ENCODE assay signal across 16 cellular contexts in the genomic region with DNA sequence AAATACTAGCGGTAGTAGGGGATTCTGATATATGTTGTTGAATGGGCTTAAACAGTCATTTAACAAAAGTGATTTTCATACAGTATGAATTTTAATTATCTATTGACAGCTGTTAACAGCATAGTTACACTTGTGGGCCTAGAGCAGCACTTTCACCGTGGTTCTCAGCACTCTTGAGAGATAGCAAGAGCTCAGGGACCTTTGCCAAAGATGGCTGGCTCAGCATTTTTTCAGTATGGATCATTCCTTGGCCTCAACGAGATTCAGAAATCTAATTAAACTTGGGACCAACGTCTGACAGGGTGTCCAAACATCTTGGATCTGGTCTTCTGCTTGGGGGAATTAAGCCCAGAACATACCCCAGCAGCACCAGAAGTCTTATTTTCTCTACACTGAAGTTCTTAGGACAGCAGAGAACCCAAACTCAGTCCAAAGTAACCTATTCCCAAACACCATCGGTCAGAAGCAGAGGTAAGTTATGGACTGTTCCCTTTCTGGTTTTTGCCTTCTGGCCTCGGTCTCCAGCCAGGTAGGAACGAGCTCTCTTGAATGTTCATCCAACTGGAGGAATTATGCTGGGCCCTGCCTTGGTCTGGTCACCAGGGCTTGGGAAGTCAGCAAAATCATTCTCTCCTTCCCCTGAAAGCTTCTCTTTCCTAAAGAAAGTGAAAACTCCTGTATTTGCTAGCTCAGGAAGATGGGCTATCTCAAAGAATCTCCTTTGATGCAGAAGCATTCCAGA. TPM values are rescaled to one million over a fixed set of nuclear protein-coding genes. Genes with fewer than 3 reads are reported as not detected.
DNase-seq lines count a peak whose midpoint lies in the region; ATAC-seq and TF ChIP-seq lines count a peak whose summit lies in the region.
"Had no signal": no experiment of that assay in that cellular context is flagged by ENCODE, and none has a peak within 500 bp of the region (broad histone marks: within the 10 kb centered on the region; RNA-seq: fewer than 3 reads in every experiment).

No MANE protein-coding gene starts in this region.

- H3K9me3 Mint-ChIP-seq in CD4-positive, alpha-beta T cell = no peaks in the 10 kb centered on the region
- H3K9me3 Mint-ChIP-seq in H9 = no peaks in the 10 kb centered on the region
- H3K9me3 Mint-ChIP-seq: activated B cell treated with CpG ODN at 0.5 μM for 24 hours had no signal

- ATAC-seq in CD4-positive, alpha-beta T cell (ENCODE audit: poor library complexity) = no peak
- no peak for ATAC-seq in HG03571 (IDR thresholded peaks at IDR 0.05; ENCODE audit: unreplicated experiment)
- ATAC-seq: lower lobe of right lung had no signal

- H3K23me2 ChIP-seq in H9 (ENCODE audit: insufficient read length, low read depth, low read length, poor library complexity, severe bottlenecking) = no peaks in the 10 kb centered on the region

- no peak overlapping the region for H3K4me2 ChIP-seq in H9 (ENCODE audit: insufficient read depth, insufficient read length, low read length)

- no peaks in the 10 kb centered on the region for H3K27me3 ChIP-seq in CD4-positive, alpha-beta T cell (ENCODE audit: control insufficient read depth, insufficient read depth, low read length)
- H3K27me3 ChIP-seq in WERI-Rb-1 (ENCODE audit: insufficient read depth, low read depth, severe bottlenecking) = no peaks in the 10 kb centered on the region
- no peaks in the 10 kb centered on the region for H3K27me3 ChIP-seq in rectal smooth muscle tissue (ENCODE audit: control insufficient read depth, insufficient read depth, low read length)
- H3K27me3 ChIP-seq in H9 (ENCODE audit: insufficient read depth, low read length) = no peaks in the 10 kb centered on the region

- H3K4ac ChIP-seq in H9 (ENCODE audit: low read depth, low read length) = no peak overlapping the region

- no peak overlapping the region for H2BK5ac ChIP-seq in H9 (ENCODE audit: insufficient read length, low read length)

- H3K9me3 ChIP-seq in CD4-positive, alpha-beta T cell (ENCODE audit: control insufficient read depth, low read length) = no peaks in the 10 kb centered on the region
- no peaks in the 10 kb centered on the region for H3K9me3 ChIP-seq in WERI-Rb-1 (ENCODE audit: severe bottlenecking)
- no peaks in the 10 kb centered on the region for H3K9me3 ChIP-seq in H9 (ENCODE audit: control insufficient read depth, low read depth, low read length)
- H3K9me3 ChIP-seq: lower lobe of right lung had no signal

- no peak overlapping the region for H2BK12ac ChIP-seq in H9 (ENCODE audit: insufficient read length, low read depth, low read length)

- no peak overlapping the region for H2AFZ ChIP-seq in H9 (ENCODE audit: low read length)

- no peaks in the 10 kb centered on the region for H4K20me1 ChIP-seq in H9 (ENCODE audit: control insufficient read depth, insufficient read depth, insufficient read length)

- CTCF ChIA-PET in CD4-positive, alpha-beta T cell (lab: Charles Lee) = no interaction called here

- no peak overlapping the region for H2BK120ac ChIP-seq in H9 (ENCODE audit: low read depth, low read length, poor library complexity, severe bottlenecking)

- no peak overlapping the region for H2AK5ac ChIP-seq in H9 (ENCODE audit: insufficient read length, low read length)

- H4K5ac ChIP-seq in H9 (ENCODE audit: insufficient read length, low read depth, low read length) = no peak overlapping the region

- peak overlapping the region; percentile 55 for H3K27ac Mint-ChIP-seq in CD4-positive, alpha-beta T cell
- no peak overlapping the region for H3K27ac Mint-ChIP-seq in H9
- H3K27ac Mint-ChIP-seq: activated B cell treated with CpG ODN at 0.5 μM for 24 hours had no signal

- H3K27me3 Mint-ChIP-seq in CD4-positive, alpha-beta T cell = no peaks in the 10 kb centered on the region
- no peaks in the 10 kb centered on the region for H3K27me3 Mint-ChIP-seq in H9 (ENCODE audit: low read depth)
- H3K27me3 Mint-ChIP-seq: activated B cell treated with CpG ODN at 0.5 μM for 24 hours had no signal

- no peak for DNase-seq in CD4-positive, alpha-beta T cell
- DNase-seq in WERI-Rb-1 = no peak
- peak; percentile 30 for DNase-seq in fibroblast of villous mesenchyme (ENCODE audit: low read depth)
- no peak for DNase-seq in NCI-H2227 (lab: John Stamatoyannopoulos, UW; ENCODE audit: unreplicated experiment)
- no peak for DNase-seq in NCI-H2196 treated with DMSO at 0.1 percent for 48 hours (lab: John Stamatoyannopoulos, UW; ENCODE audit: unreplicated experiment)
- no peak for DNase-seq in H9
- DNase-seq: activated B cell treated with CpG ODN at 0.5 μM for 24 hours; activated T-cell treated with anti-CD3 and anti-CD28 coated beads for 4 hours; C1 segment of cervical spinal cord; lower lobe of right lung; MM.1S; posterior cingulate gyrus; stimulated activated CD4-positive, alpha-beta T cell treated with anti-CD3 and anti-CD28 coated beads, Interleukin-1b, Interleukin-23, amount 100 ng/mL, for 48 hours had no signal

- intact Hi-C loops in CD4-positive, alpha-beta T cell (cut with DNase I, micrococcal nuclease) = no loop called here

- H3K4me3 ChIP-seq in WERI-Rb-1 (ENCODE audit: low read depth, low read length) (no peak overlapping the region), fibroblast of villous mesenchyme (ENCODE audit: low read depth, low read length) (no peak overlapping the region), rectal smooth muscle tissue (ENCODE audit: low read length) (no peak overlapping the region)
- H3K4me3 ChIP-seq: lower lobe of right lung, SK-N-MC had no signal

- H4K8ac ChIP-seq in H9 (replicated peaks; ENCODE audit: insufficient read length, low read depth, low read length) = no peak overlapping the region

- H3K56ac ChIP-seq in H9 (ENCODE audit: insufficient read length, low read depth, low read length) = no peak overlapping the region

- H3K36me3 Mint-ChIP-seq in CD4-positive, alpha-beta T cell (ENCODE audit: low read depth) = peaks cover 24% of the 10 kb centered on the region
- H3K36me3 Mint-ChIP-seq in H9 (ENCODE audit: insufficient read depth in 1 of 3, low read depth in 3 of 3) = peaks cover 5 to 18% (median 5%) of the 10 kb centered on the region in 3 experiments; a peak in 5 of 7 replicates

- H3K4me1 Mint-ChIP-seq in CD4-positive, alpha-beta T cell (ENCODE audit: low read depth) = peaks cover 29% of the 10 kb centered on the region
- H3K4me1 Mint-ChIP-seq in H9 = no peaks in the 10 kb centered on the region; a peak in 1 of 4 replicates

- no peak overlapping the region for H4K91ac ChIP-seq in H9 (ENCODE audit: insufficient read length, low read depth, low read length)

- H3K14ac ChIP-seq in H9 (ENCODE audit: insufficient read depth, low read length) = no peak overlapping the region

- no peak overlapping the region for H2BK20ac ChIP-seq in H9 (ENCODE audit: low read depth, low read length, poor library complexity, severe bottlenecking)

- H3K79me2 ChIP-seq in H9 (ENCODE audit: insufficient read depth, low read length) = no peaks in the 10 kb centered on the region

- no peak overlapping the region for H3K27ac ChIP-seq in CD4-positive, alpha-beta T cell (ENCODE audit: low read depth, low read length)
- H3K27ac ChIP-seq in WERI-Rb-1 (peak overlapping the region; percentile 64), rectal smooth muscle tissue (ENCODE audit: low read depth, low read length) (peak overlapping the region; percentile 44), H9 (ENCODE audit: insufficient read length, low read depth, low read length) (no peak overlapping the region)
- H3K27ac ChIP-seq: SK-N-MC had no signal

- no peak overlapping the region for H3K23ac ChIP-seq in H9 (ENCODE audit: insufficient read length, low read depth, low read length)

- no peak overlapping the region for H3K4me3 Mint-ChIP-seq in CD4-positive, alpha-beta T cell
- no peak overlapping the region for H3K4me3 Mint-ChIP-seq in H9
- H3K4me3 Mint-ChIP-seq: activated B cell treated with CpG ODN at 0.5 μM for 24 hours had no signal

- no peaks in the 10 kb centered on the region for H3K79me1 ChIP-seq in H9 (ENCODE audit: insufficient read depth, low read depth, low read length, poor library complexity, severe bottlenecking)

- H3K4me1 ChIP-seq in rectal smooth muscle tissue (ENCODE audit: control insufficient read depth, insufficient read depth, low read length) (peaks cover 12% of the 10 kb centered on the region), H9 (ENCODE audit: insufficient read depth, low read length) (no peaks in the 10 kb centered on the region)

- H3K9ac ChIP-seq in rectal smooth muscle tissue (ENCODE audit: low read length) (no peak overlapping the region), H9 (ENCODE audit: extremely low read depth, insufficient read length, low read length) (no peak overlapping the region)

- H2BK15ac ChIP-seq in H9 (ENCODE audit: low read depth, low read length) = no peak overlapping the region

- peaks cover 35% of the 10 kb centered on the region for H3K36me3 ChIP-seq in WERI-Rb-1
- H3K36me3 ChIP-seq in rectal smooth muscle tissue (ENCODE audit: control insufficient read depth, insufficient read depth, low read length) = peaks cover 6% of the 10 kb centered on the region

- no peak overlapping the region for H3T11ph ChIP-seq in H9 (ENCODE audit: low read length)

- H3K18ac ChIP-seq in H9 (ENCODE audit: insufficient read length, low read depth, low read length) = no peak overlapping the region

- WGBS in H9 (ENCODE audit: extremely low coverage, insufficient read length, low lambda C conversion rate) = no CpG with 5 or more reads among the region's 7 CpGs

- no peak for TF ChIP-seq CTCF in CD4-positive, alpha-beta T cell (IDR thresholded peaks at IDR 0.05)
- TF ChIP-seq CTCF in WERI-Rb-1 (IDR thresholded peaks at IDR 0.05; ENCODE audit: low read depth, low read length) = no peak
- no peak for TF ChIP-seq CTCF in fibroblast of villous mesenchyme (IDR thresholded peaks at IDR 0.05; ENCODE audit: insufficient read depth, low read depth, low read length)
- no peak for TF ChIP-seq CTCF in H9 (conservative IDR thresholded peaks at IDR 0.05)

- POLR2A ChIA-PET in CD4-positive, alpha-beta T cell (lab: Charles Lee) = interaction anchor here (1.6 kb wide), 1 partner anchor 87 kb away, joined by 7 read pairs; no protein-coding TSS in a partner anchor

RNA-seq across cellular contexts. Expression of gene PRPH2, which starts 25.7 kb away (rescaled TPM):
- total RNA-seq in CD4-positive, alpha-beta T cell = under 1 TPM; 0.08 to 0.11 TPM
- total RNA-seq in fibroblast of villous mesenchyme (2.6 and 5.2 TPM in 2 replicates), H9 (2021) (0.31 and 0.39 TPM in 2 replicates)
- total RNA-seq: activated B cell treated with CpG ODN at 0.5 μM for 24 hours had no signal

RNA-seq across cellular contexts. Expression of gene TBCC, which starts 49.2 kb away (rescaled TPM):
- 10 to 100 TPM; 67.3 to 68.3 TPM for total RNA-seq in CD4-positive, alpha-beta T cell
- total RNA-seq in fibroblast of villous mesenchyme (38.7 and 42.3 TPM in 2 replicates), H9 (2021) (25.6 and 30.2 TPM in 2 replicates)

Comparison
In these comparisons a context has a peak if more than half of its experiments do, and no peak if none do; other contexts are left out.
1. H3K27ac ChIP-seq: peak in WERI-Rb-1 (single experiment) and rectal smooth muscle tissue (single experiment); none in CD4-positive, alpha-beta T cell (single experiment) and H9 (single experiment).